In genomic region chr16:4350787-4351659, GRCh38 we compare ENCODE assay signal across 8 cellular contexts. TPM values are rescaled to one million over a fixed set of nuclear protein-coding genes. Genes with fewer than 3 reads are reported as not detected.
DNase-seq lines count a peak whose midpoint lies in the region; ATAC-seq and TF ChIP-seq lines count a peak whose summit lies in the region.

TSS of gene PAM16 (minus strand) at chr16:4351321. CDS start at chr16:4351234, 87 bp downstream.

- peak within 1 kb of the TSS; percentile 97 for H3K27ac Mint-ChIP-seq in activated T-cell treated with anti-CD3 and anti-CD28 coated beads, Interleukin-2, amount 50 U/mL, for 24 hours

- H3K9ac ChIP-seq in KMS-11: peak within 1 kb of the TSS; percentile 95

- TF ChIP-seq EP300 in esophagus muscularis mucosa (IDR thresholded peaks at IDR 0.05): no peak

- TF ChIP-seq POLR2A in esophagus muscularis mucosa (IDR thresholded peaks at IDR 0.05; ENCODE audit: low read depth): no peak

- no peaks in the 10 kb centered on the region for H3K36me3 ChIP-seq in KMS-11 (ENCODE audit: insufficient read depth)
- H3K36me3 ChIP-seq in esophagus muscularis mucosa: peaks cover 0 to 20% (median 15%) of the 10 kb centered on the region in 4 donors
- peaks cover 0 to 5% of the 10 kb centered on the region in 2 donors for H3K36me3 ChIP-seq in muscle layer of duodenum (ENCODE audit: control insufficient read depth in 1 of 2, insufficient read depth in 2 of 2, low read length in 2 of 2)

- H3K4me1 ChIP-seq in KMS-11 (ENCODE audit: low read depth, poor library complexity, severe bottlenecking) (peaks cover 39% of the 10 kb centered on the region), esophagus muscularis mucosa (peaks cover 25 to 53% (median 42%) of the 10 kb centered on the region in 4 donors), muscle layer of duodenum (ENCODE audit: control insufficient read depth in 1 of 2, insufficient read depth in 2 of 2, low read length in 2 of 2) (peaks cover 4 to 9% of the 10 kb centered on the region in 2 donors)

- no peaks in the 10 kb centered on the region for H3K27me3 ChIP-seq in KMS-11 (ENCODE audit: insufficient read depth, low read depth)
- no peaks in the 10 kb centered on the region for H3K27me3 ChIP-seq in esophagus muscularis mucosa
- no peaks in the 10 kb centered on the region for H3K27me3 ChIP-seq in muscle layer of duodenum (ENCODE audit: low read depth, low read length)

- intact Hi-C loops in esophagus muscularis mucosa (cut with DNase I): no loop called here

- H2AFZ ChIP-seq in KMS-11 (ENCODE audit: low read depth): peak within 1 kb of the TSS; percentile 73

- H3K36me3 Mint-ChIP-seq in activated T-cell treated with anti-CD3 and anti-CD28 coated beads, Interleukin-2, amount 50 U/mL, for 24 hours (ENCODE audit: low read depth): peaks cover 52% of the 10 kb centered on the region

- H3K4me3 Mint-ChIP-seq in activated T-cell treated with anti-CD3 and anti-CD28 coated beads, Interleukin-2, amount 50 U/mL, for 24 hours: peak within 1 kb of the TSS; percentile 97

- under 1% methylated on average over 17 of the region's 81 CpGs for WGBS in esophagus muscularis mucosa

- no peak; the same call in 1 of the 2 replicates for TF ChIP-seq CTCF in KMS-11 (conservative IDR thresholded peaks at IDR 0.05; ENCODE audit: low read depth, low read length)
- no peak for TF ChIP-seq CTCF in esophagus muscularis mucosa (IDR thresholded peaks at IDR 0.05)

- no peaks in the 10 kb centered on the region for H3K9me3 Mint-ChIP-seq in activated T-cell treated with anti-CD3 and anti-CD28 coated beads, Interleukin-2, amount 50 U/mL, for 24 hours

- H3K4me3 ChIP-seq in KMS-11 (IDR thresholded peaks at IDR 0.05; ENCODE audit: insufficient read depth, low read depth, low read length) (no peak within 1 kb of the TSS), esophagus muscularis mucosa (peak within 1 kb of the TSS; percentile 90 to 99 (median 98)), muscle layer of duodenum (ENCODE audit: low read depth in 1 of 2, low read length in 2 of 2) (peak within 1 kb of the TSS; percentile 64 to 83)

- peaks cover 46% of the 10 kb centered on the region for H3K79me2 ChIP-seq in KMS-11 (ENCODE audit: insufficient read depth, low read depth)

- H4K20me1 ChIP-seq in KMS-11 (ENCODE audit: insufficient read depth): peaks cover 11% of the 10 kb centered on the region; the same call in 1 of the 2 replicates

- H3K4me1 Mint-ChIP-seq in activated T-cell treated with anti-CD3 and anti-CD28 coated beads, Interleukin-2, amount 50 U/mL, for 24 hours (ENCODE audit: low read depth): peaks cover 37% of the 10 kb centered on the region

- no peaks in the 10 kb centered on the region for H3K27me3 Mint-ChIP-seq in activated T-cell treated with anti-CD3 and anti-CD28 coated beads, Interleukin-2, amount 50 U/mL, for 24 hours

- peak within 1 kb of the TSS; percentile 83 for H3K27ac ChIP-seq in KMS-11
- peak within 1 kb of the TSS; percentile 79 to 94 (median 92) for H3K27ac ChIP-seq in esophagus muscularis mucosa (replicated peaks in 1 of 4)
- peak within 1 kb of the TSS; percentile 45 for H3K27ac ChIP-seq in muscle layer of duodenum (ENCODE audit: low read length)

- peak; percentile 75 for DNase-seq in DMS53 treated with DMSO at 0.1 percent for 48 hours (lab: John Stamatoyannopoulos, UW; ENCODE audit: unreplicated experiment)
- DNase-seq in activated T-cell treated with anti-CD3 and anti-CD28 coated beads, Interleukin-2, amount 50 U/mL, for 24 hours: peak; percentile 100
- DNase-seq in esophagus muscularis mucosa (ENCODE audit: extremely low spot score): peak; percentile 99
- DNase-seq in stimulated activated CD8-positive, alpha-beta memory T cell treated with anti-CD3 and anti-CD28 coated beads, Interleukin-7, amount 100 ng/mL, for 4 hours (ENCODE audit: low read depth in 2 of 2): peak; percentile 95 to 97

- H3K9me3 ChIP-seq in esophagus muscularis mucosa: no peaks in the 10 kb centered on the region
- no peaks in the 10 kb centered on the region for H3K9me3 ChIP-seq in muscle layer of duodenum (ENCODE audit: control insufficient read depth in 1 of 2, low read length in 2 of 2)

- peak within 1 kb of the TSS; percentile 56 for H3K4me2 ChIP-seq in KMS-11

- peak; percentile 88 for ATAC-seq in GM21737 (IDR thresholded peaks at IDR 0.05; ENCODE audit: unreplicated experiment)

TF ChIP-seq in PFSK-1, 5 proteins besides CTCF, POLR2A, EP300 and RAD21:
- TF ChIP-seq, protein P1, sequence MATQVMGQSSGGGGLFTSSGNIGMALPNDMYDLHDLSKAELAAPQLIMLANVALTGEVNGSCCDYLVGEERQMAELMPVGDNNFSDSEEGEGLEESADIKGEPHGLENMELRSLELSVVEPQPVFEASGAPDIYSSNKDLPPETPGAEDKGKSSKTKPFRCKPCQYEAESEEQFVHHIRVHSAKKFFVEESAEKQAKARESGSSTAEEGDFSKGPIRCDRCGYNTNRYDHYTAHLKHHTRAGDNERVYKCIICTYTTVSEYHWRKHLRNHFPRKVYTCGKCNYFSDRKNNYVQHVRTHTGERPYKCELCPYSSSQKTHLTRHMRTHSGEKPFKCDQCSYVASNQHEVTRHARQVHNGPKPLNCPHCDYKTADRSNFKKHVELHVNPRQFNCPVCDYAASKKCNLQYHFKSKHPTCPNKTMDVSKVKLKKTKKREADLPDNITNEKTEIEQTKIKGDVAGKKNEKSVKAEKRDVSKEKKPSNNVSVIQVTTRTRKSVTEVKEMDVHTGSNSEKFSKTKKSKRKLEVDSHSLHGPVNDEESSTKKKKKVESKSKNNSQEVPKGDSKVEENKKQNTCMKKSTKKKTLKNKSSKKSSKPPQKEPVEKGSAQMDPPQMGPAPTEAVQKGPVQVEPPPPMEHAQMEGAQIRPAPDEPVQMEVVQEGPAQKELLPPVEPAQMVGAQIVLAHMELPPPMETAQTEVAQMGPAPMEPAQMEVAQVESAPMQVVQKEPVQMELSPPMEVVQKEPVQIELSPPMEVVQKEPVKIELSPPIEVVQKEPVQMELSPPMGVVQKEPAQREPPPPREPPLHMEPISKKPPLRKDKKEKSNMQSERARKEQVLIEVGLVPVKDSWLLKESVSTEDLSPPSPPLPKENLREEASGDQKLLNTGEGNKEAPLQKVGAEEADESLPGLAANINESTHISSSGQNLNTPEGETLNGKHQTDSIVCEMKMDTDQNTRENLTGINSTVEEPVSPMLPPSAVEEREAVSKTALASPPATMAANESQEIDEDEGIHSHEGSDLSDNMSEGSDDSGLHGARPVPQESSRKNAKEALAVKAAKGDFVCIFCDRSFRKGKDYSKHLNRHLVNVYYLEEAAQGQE (IDR thresholded peaks at IDR 0.05; ENCODE audit: insufficient read depth in 1 of 2, low read depth in 2 of 2, low read length in 2 of 2): no peak
- TF ChIP-seq FOXP2 (optimal IDR thresholded peaks at IDR 0.05; ENCODE audit: borderline replicate concordance, extremely low read depth, extremely low read length, insufficient read depth) (peak; percentile 54), POLR2AphosphoS5 (IDR thresholded peaks at IDR 0.05; ENCODE audit: low read depth, low read length) (peak; percentile 79), SIN3A (IDR thresholded peaks at IDR 0.05; ENCODE audit: borderline replicate concordance, insufficient read depth, low read length) (0 out of 2 replicates have a peak, but pooled peaks have one; percentile 41), TAF1 (IDR thresholded peaks at IDR 0.05; ENCODE audit: borderline replicate concordance, insufficient read depth, low read length) (peak; percentile 79; the same call in 1 of the 2 replicates)

RNA-seq across cellular contexts. Expression of gene PAM16, which starts in this region (rescaled TPM):
- 98.3 TPM for polyA plus RNA-seq in PFSK-1 (2012; ENCODE audit: insufficient read length, low read depth)
- 10 to 100 TPM; 24.5 to 44.1 (median 40.2) TPM for total RNA-seq in esophagus muscularis mucosa
